In the genomic region with DNA sequence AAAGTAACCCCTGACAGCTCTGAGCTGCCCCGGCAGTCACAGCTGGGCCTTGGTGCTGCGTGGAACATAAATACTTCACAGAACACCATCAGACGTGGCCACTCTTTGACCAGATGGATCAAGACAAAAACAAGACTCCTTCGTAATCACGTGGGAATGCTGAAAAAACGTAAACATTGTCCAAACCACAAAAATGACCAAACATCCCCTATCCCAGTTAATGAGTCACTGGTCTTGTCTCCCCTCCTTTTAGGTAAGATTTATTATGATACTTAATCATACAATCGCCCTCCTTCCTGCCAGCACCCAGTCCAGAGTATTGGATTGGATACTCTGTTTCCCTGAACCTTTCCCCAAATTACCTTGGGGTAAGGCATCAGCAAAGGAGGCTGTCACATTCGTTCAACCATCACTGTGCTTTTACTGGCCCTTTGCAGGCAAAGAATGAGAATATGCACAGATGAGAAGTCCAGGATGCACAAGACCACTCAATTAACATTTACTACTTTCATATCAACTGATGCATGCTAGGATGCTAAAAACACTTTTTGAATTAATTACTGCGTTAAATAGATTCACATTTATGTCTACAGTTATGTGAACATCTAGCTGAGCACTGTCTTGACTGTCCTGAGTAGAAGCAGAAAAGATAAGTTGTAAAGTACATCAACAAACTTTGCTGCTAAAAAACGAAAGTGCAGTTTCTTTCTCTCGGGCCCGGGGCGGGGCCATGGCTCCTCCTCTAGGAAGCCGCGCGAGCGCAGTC, we compare ENCODE assay signal across 8 cellular contexts. TPM values are rescaled to one million over a fixed set of nuclear protein-coding genes. Genes with fewer than 3 reads are reported as not detected.
A peak's percentile ranks its signal among the peaks of the same experiment; 100 is the strongest.
DNase-seq lines count a peak whose midpoint lies in the region; FAIRE-seq and TF ChIP-seq lines count a peak whose summit lies in the region.

No MANE protein-coding gene starts in this region.

- peaks cover 35% of the 10 kb centered on the region for H3K4me1 Mint-ChIP-seq in activated T-cell treated with anti-CD3 and anti-CD28 coated beads, Interleukin-2, amount 50 U/mL, for 24 hours (ENCODE audit: low read depth)

- no peak for FAIRE-seq in bronchial epithelial cell (lab: Jason Lieb, UNC)

- no peaks in the 10 kb centered on the region for H3K9me3 Mint-ChIP-seq in activated T-cell treated with anti-CD3 and anti-CD28 coated beads, Interleukin-2, amount 50 U/mL, for 24 hours

- peaks cover 0 to 8% of the 10 kb centered on the region in 2 donors for H3K4me1 ChIP-seq in mucosa of rectum (ENCODE audit: control insufficient read depth in 2 of 2, insufficient read depth in 2 of 2, low read length in 2 of 2)

- H3K9me3 ChIP-seq in mucosa of rectum (ENCODE audit: control insufficient read depth in 2 of 2, low read length in 2 of 2), result no peaks in the 10 kb centered on the region

- H3K9ac ChIP-seq in mucosa of rectum (ENCODE audit: low read depth in 1 of 2, low read length in 2 of 2), result peak overlapping the region; percentile 34 to 63

- no peak for TF ChIP-seq CTCF in bronchial epithelial cell (IDR thresholded peaks at IDR 0.05; ENCODE audit: insufficient read depth, low read length, severe bottlenecking)

- peaks cover 7% of the 10 kb centered on the region for H3K36me3 Mint-ChIP-seq in activated T-cell treated with anti-CD3 and anti-CD28 coated beads, Interleukin-2, amount 50 U/mL, for 24 hours (ENCODE audit: low read depth)

- peak overlapping the region; percentile 95 for H3K27ac Mint-ChIP-seq in activated T-cell treated with anti-CD3 and anti-CD28 coated beads, Interleukin-2, amount 50 U/mL, for 24 hours

- H3K27me3 Mint-ChIP-seq in activated T-cell treated with anti-CD3 and anti-CD28 coated beads, Interleukin-2, amount 50 U/mL, for 24 hours, result peaks cover 38% of the 10 kb centered on the region

- peak overlapping the region; percentile 70 to 91 for H3K27ac ChIP-seq in mucosa of rectum (ENCODE audit: low read depth in 2 of 2, low read length in 2 of 2)

- no peaks in the 10 kb centered on the region for H3K27me3 ChIP-seq in bronchial epithelial cell (ENCODE audit: control insufficient read depth, insufficient read depth, low read length)
- peaks cover 0 to 2% of the 10 kb centered on the region in 2 donors for H3K27me3 ChIP-seq in mucosa of rectum (ENCODE audit: control insufficient read depth in 2 of 2, insufficient read depth in 2 of 2, low read length in 2 of 2)

- H3K36me3 ChIP-seq in bronchial epithelial cell (ENCODE audit: control insufficient read depth, insufficient read depth, low read length) (no peaks in the 10 kb centered on the region), mucosa of rectum (ENCODE audit: control insufficient read depth in 2 of 2, insufficient read depth in 2 of 2, low read length in 2 of 2) (peaks cover 0 to 3% of the 10 kb centered on the region in 2 donors)

- H3K4me3 ChIP-seq in bronchial epithelial cell (ENCODE audit: low read depth, low read length) (peak overlapping the region; percentile 29), mucosa of rectum (ENCODE audit: low read length in 2 of 2) (peak overlapping the region; percentile 87)

- DNase-seq in activated T-cell treated with anti-CD3 and anti-CD28 coated beads, Interleukin-2, amount 50 U/mL, for 24 hours, result no peak
- DNase-seq in activated T-cell treated with anti-CD3 and anti-CD28 coated beads, Interleukin-2, amount 50 U/mL, for 48 hours, result no peak
- DNase-seq in LoVo (ENCODE audit: low spot score), result peak; percentile 39
- peak; percentile 73 for DNase-seq in bronchial epithelial cell (ENCODE audit: low read depth)
- no peak for DNase-seq in NCI-H748 (lab: John Stamatoyannopoulos, UW; ENCODE audit: unreplicated experiment)
- no peak for DNase-seq in GOT3 (lab: John Stamatoyannopoulos, UW)
- no peak for DNase-seq in anterior cingulate cortex (lab: John Stamatoyannopoulos, UW)

- peak overlapping the region; percentile 85 for H3K4me3 Mint-ChIP-seq in activated T-cell treated with anti-CD3 and anti-CD28 coated beads, Interleukin-2, amount 50 U/mL, for 24 hours

RNA-seq across cellular contexts. Expression of a gene that starts 0.5 kb away (rescaled TPM):
- 2.0 and 2.1 TPM in 2 replicates for total RNA-seq in bronchial epithelial cell

RNA-seq across cellular contexts. Expression of a gene that starts 36.5 kb away (rescaled TPM):
- total RNA-seq in bronchial epithelial cell, result 43.4 and 57.6 TPM in 2 replicates

Comparison
In these comparisons a context has a peak if more than half of its experiments do, and no peak if none do; other contexts are left out.
1. DNase-seq: peak in LoVo (single experiment) and bronchial epithelial cell (single experiment); none in activated T-cell treated with anti-CD3 and anti-CD28 coated beads, Interleukin-2, amount 50 U/mL, for 24 hours (single experiment), activated T-cell treated with anti-CD3 and anti-CD28 coated beads, Interleukin-2, amount 50 U/mL, for 48 hours (0 of 2), NCI-H748 (single experiment), GOT3 (single experiment) and anterior cingulate cortex (0 of 58).